In genomic region chr10:38038107-38038931, GRCh38 we compare ENCODE assay signal across 8 cellular contexts. TPM values are rescaled to one million over a fixed set of nuclear protein-coding genes. Genes with fewer than 3 reads are reported as not detected.
DNase-seq lines count a peak whose midpoint lies in the region; ATAC-seq and FAIRE-seq lines count a peak whose summit lies in the region.

No MANE protein-coding gene starts in this region.

- peak; percentile 94 for ATAC-seq in HG03108 (IDR thresholded peaks at IDR 0.05; ENCODE audit: unreplicated experiment)

- peak overlapping the region; percentile 53 for H3K4me3 Mint-ChIP-seq in activated naive CD8-positive, alpha-beta T cell treated with anti-CD3 and anti-CD28 coated beads for 36 hours

- DNase-seq in CD1c-positive myeloid dendritic cell (ENCODE audit: extremely low spot score) (peak; percentile 14), GM19239 (ENCODE audit: insufficient read length, low spot score) (peak; percentile 21), nucleus accumbens (lab: John Stamatoyannopoulos, UW) (no peak), hepatic stellate cell (ENCODE audit: low spot score) (no peak), cortex of kidney (lab: John Stamatoyannopoulos, UW) (no peak), dermis blood vessel endothelial cell (no peak)
- no peak for DNase-seq in activated naive CD8-positive, alpha-beta T cell treated with anti-CD3 and anti-CD28 coated beads for 36 hours

- peaks cover 29% of the 10 kb centered on the region for H3K4me1 Mint-ChIP-seq in activated naive CD8-positive, alpha-beta T cell treated with anti-CD3 and anti-CD28 coated beads for 36 hours

- peaks cover 84% of the 10 kb centered on the region for H3K36me3 Mint-ChIP-seq in activated naive CD8-positive, alpha-beta T cell treated with anti-CD3 and anti-CD28 coated beads for 36 hours

- H3K27me3 Mint-ChIP-seq in activated naive CD8-positive, alpha-beta T cell treated with anti-CD3 and anti-CD28 coated beads for 36 hours, result no peaks in the 10 kb centered on the region

- FAIRE-seq in GM19239 (lab: Jason Lieb, UNC), result peak; percentile 93

- peak overlapping the region; percentile 82 for H3K27ac Mint-ChIP-seq in activated naive CD8-positive, alpha-beta T cell treated with anti-CD3 and anti-CD28 coated beads for 36 hours

- peaks cover 11% of the 10 kb centered on the region for H3K9me3 Mint-ChIP-seq in activated naive CD8-positive, alpha-beta T cell treated with anti-CD3 and anti-CD28 coated beads for 36 hours

RNA-seq across cellular contexts. Expression of gene ZNF33A, which starts 27.8 kb away (rescaled TPM):
- 10 to 100 TPM; 17.6 to 18.1 TPM for total RNA-seq in activated naive CD8-positive, alpha-beta T cell treated with anti-CD3 and anti-CD28 coated beads for 36 hours
- total RNA-seq in dermis blood vessel endothelial cell, result 23.1 and 26.9 TPM in 2 replicates

RNA-seq across cellular contexts. Expression of gene ZNF37A, which starts 55.8 kb away (rescaled TPM):
- total RNA-seq in activated naive CD8-positive, alpha-beta T cell treated with anti-CD3 and anti-CD28 coated beads for 36 hours, result 10 to 100 TPM; 19.0 to 19.2 TPM
- total RNA-seq in dermis blood vessel endothelial cell, result 9.4 and 10.9 TPM in 2 replicates

Comparison
In these comparisons a context has a peak if more than half of its experiments do, and no peak if none do; other contexts are left out.
1. DNase-seq: peak in CD1c-positive myeloid dendritic cell (single experiment) and GM19239 (single experiment); none in activated naive CD8-positive, alpha-beta T cell treated with anti-CD3 and anti-CD28 coated beads for 36 hours (single experiment), nucleus accumbens (0 of 56), hepatic stellate cell (single experiment), cortex of kidney (single experiment) and dermis blood vessel endothelial cell (single experiment).